In genomic region chr5:62722360-62722759, GRCh38 we compare ENCODE assay signal across 15 cellular contexts.
"Had no signal": no experiment of that assay in that cellular context is flagged by ENCODE, and none has a peak within 500 bp of the region (broad histone marks: within the 10 kb centered on the region; RNA-seq: fewer than 3 reads in every experiment).

No MANE protein-coding gene starts in this region.

- H3K27ac Mint-ChIP-seq: activated naive CD4-positive, alpha-beta T cell treated with anti-CD3 and anti-CD28 coated beads, Interleukin-2, amount 10 ng/mL, durations not matched to agents 7 days and 5 days; activated T-helper 2 cell treated with anti-CD3 and anti-CD28 coated beads, Interferon-gamma antibody, Interleukin-2, Interleukin-4, amounts not matched to agents 10 μg/mL and 5 μg/mL and 100 μg/mL, durations not matched to agents 14 hours and 24 hours and 36 hours; immature natural killer cell; naive thymus-derived CD4-positive, alpha-beta T cell; stimulated activated effector memory CD8-positive, alpha-beta T cell treated with anti-CD3 and anti-CD28 coated beads, Interleukin-12 subunit alpha, Interleukin-12 subunit beta, amount 100 ng/mL, for 72 hours had no signal

- H3K4me1 ChIP-seq: thyroid gland, uterus had no signal

- H3K27ac ChIP-seq: thyroid gland, uterus had no signal

- H3K4me3 Mint-ChIP-seq: activated naive CD4-positive, alpha-beta T cell treated with anti-CD3 and anti-CD28 coated beads, Interleukin-2, amount 10 ng/mL, durations not matched to agents 7 days and 5 days; immature natural killer cell; naive thymus-derived CD4-positive, alpha-beta T cell; stimulated activated effector memory CD8-positive, alpha-beta T cell treated with anti-CD3 and anti-CD28 coated beads, Interleukin-12 subunit alpha, Interleukin-12 subunit beta, amount 100 ng/mL, for 72 hours had no signal

- H3K27me3 ChIP-seq: thyroid gland, uterus had no signal

- DNase-seq: activated naive CD4-positive, alpha-beta T cell treated with anti-CD3 and anti-CD28 coated beads, Interleukin-2, amount 10 ng/mL, durations not matched to agents 7 days and 5 days; central memory CD4-positive, alpha-beta T cell; cortex of kidney; effector CD8-positive, alpha-beta T cell; immature natural killer cell; naive thymus-derived CD4-positive, alpha-beta T cell; nucleus accumbens; right cardiac atrium; thyroid gland; uterus had no signal

- H3K36me3 Mint-ChIP-seq: activated naive CD4-positive, alpha-beta T cell treated with anti-CD3 and anti-CD28 coated beads, Interleukin-2, amount 10 ng/mL, durations not matched to agents 7 days and 5 days; naive thymus-derived CD4-positive, alpha-beta T cell; stimulated activated effector memory CD8-positive, alpha-beta T cell treated with anti-CD3 and anti-CD28 coated beads, Interleukin-12 subunit alpha, Interleukin-12 subunit beta, amount 100 ng/mL, for 72 hours had no signal

- H3K9me3 ChIP-seq: thyroid gland, uterus had no signal

- H3K9me3 Mint-ChIP-seq: activated naive CD4-positive, alpha-beta T cell treated with anti-CD3 and anti-CD28 coated beads, Interleukin-2, amount 10 ng/mL, durations not matched to agents 7 days and 5 days; activated T-helper 2 cell treated with anti-CD3 and anti-CD28 coated beads, Interferon-gamma antibody, Interleukin-2, Interleukin-4, amounts not matched to agents 10 μg/mL and 5 μg/mL and 100 μg/mL, durations not matched to agents 14 hours and 24 hours and 36 hours; stimulated activated effector memory CD8-positive, alpha-beta T cell treated with anti-CD3 and anti-CD28 coated beads, Interleukin-12 subunit alpha, Interleukin-12 subunit beta, amount 100 ng/mL, for 72 hours had no signal

- H3K4me1 Mint-ChIP-seq: activated naive CD4-positive, alpha-beta T cell treated with anti-CD3 and anti-CD28 coated beads, Interleukin-2, amount 10 ng/mL, durations not matched to agents 7 days and 5 days; immature natural killer cell; naive thymus-derived CD4-positive, alpha-beta T cell; stimulated activated effector memory CD8-positive, alpha-beta T cell treated with anti-CD3 and anti-CD28 coated beads, Interleukin-12 subunit alpha, Interleukin-12 subunit beta, amount 100 ng/mL, for 72 hours had no signal

- ATAC-seq: activated CD4-positive, CD25-positive, alpha-beta regulatory T cell treated with anti-CD3 and anti-CD28 coated beads, Interleukin-2, amount 50 U/mL, for 24 hours; naive thymus-derived CD4-positive, alpha-beta T cell; right cardiac atrium; stimulated activated effector memory CD8-positive, alpha-beta T cell treated with anti-CD3 and anti-CD28 coated beads, Interleukin-12 subunit alpha, Interleukin-12 subunit beta, amount 100 ng/mL, for 72 hours had no signal

- H3K4me3 ChIP-seq: lung, smooth muscle cell, thyroid gland, uterus had no signal

- H3K36me3 ChIP-seq: thyroid gland, uterus had no signal
